In the genomic region with DNA sequence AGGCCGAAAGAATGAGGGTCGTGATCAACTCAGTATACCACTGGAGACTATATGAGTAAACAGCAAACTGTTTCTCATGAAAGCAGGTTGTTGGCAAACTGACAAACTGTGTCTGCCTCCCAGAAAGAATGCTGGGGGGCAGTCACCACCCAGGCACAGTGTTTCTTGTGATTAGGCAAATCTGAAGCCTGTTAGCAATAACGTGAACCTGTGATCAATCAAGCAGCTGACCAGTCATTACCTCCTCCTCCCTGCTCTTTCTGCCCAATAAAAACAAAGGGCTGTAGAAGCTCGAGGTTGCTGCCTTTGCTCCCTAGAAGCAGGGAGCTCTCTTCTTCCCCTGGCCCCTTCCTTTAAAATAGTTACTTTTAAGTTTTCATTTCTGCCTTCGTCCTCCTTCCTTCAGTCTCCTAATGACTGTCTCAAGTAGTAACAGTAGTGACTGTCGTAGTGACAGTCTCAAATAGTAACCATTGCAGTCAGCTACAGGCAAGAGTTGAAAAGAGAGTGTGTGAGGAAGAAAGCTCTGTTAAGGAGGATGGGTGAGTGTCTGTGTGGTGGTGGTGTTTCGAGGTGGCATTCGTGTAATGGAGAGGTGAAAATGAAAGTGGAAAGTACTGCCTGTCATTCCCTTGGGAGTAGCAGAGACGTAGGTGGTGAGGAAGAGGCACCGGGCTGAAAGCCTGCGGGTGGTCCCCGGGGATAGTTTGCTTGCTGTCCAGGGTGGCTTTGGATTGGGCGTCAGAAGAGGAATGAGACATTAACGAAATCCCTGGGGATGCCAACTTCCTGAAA, we compare ENCODE assay signal across 8 cellular contexts. TPM values are rescaled to one million over a fixed set of nuclear protein-coding genes. Genes with fewer than 3 reads are reported as not detected.
DNase-seq lines count a peak whose midpoint lies in the region; ATAC-seq, FAIRE-seq and TF ChIP-seq lines count a peak whose summit lies in the region.

No MANE protein-coding gene starts in this region.

- no peak overlapping the region for H3K27ac ChIP-seq in endothelial cell of umbilical vein (ENCODE audit: insufficient read depth, low read depth, low read length)
- H3K27ac ChIP-seq in small intestine (ENCODE audit: low read depth in 1 of 2, low read length in 1 of 2), result no peak overlapping the region

- H3K4me2 ChIP-seq in endothelial cell of umbilical vein (ENCODE audit: insufficient read depth, low read length), result peak overlapping the region; percentile 42

- intact Hi-C loops in endothelial cell of umbilical vein (cut with micrococcal nuclease), result no loop called here

- H3K4me3 ChIP-seq in BE2C (ENCODE audit: low read depth, low read length), result peak overlapping the region; percentile 64
- peak overlapping the region in 1 of 3 experiments; percentile 56 for H3K4me3 ChIP-seq in endothelial cell of umbilical vein (replicated peaks in 1 of 3; ENCODE audit: insufficient read depth in 1 of 3, low read depth in 1 of 3, low read length in 3 of 3)
- H3K4me3 ChIP-seq in small intestine (ENCODE audit: low read depth in 1 of 2, low read length in 2 of 2), result peak overlapping the region in 1 of 2 donors; percentile 40

- FAIRE-seq in endothelial cell of umbilical vein (lab: Jason Lieb, UNC) (no peak), small intestine (lab: Jason Lieb, UNC) (no peak)

- peak; percentile 37 for ATAC-seq in GM19468 (IDR thresholded peaks at IDR 0.05; ENCODE audit: extremely low read depth, unreplicated experiment)
- peak; percentile 50 for ATAC-seq in HG03521 (IDR thresholded peaks at IDR 0.05; ENCODE audit: unreplicated experiment)

- H3K4me1 ChIP-seq in BE2C (peaks cover 12% of the 10 kb centered on the region), endothelial cell of umbilical vein (ENCODE audit: control insufficient read depth, extremely low read depth, insufficient read depth, low read length) (no peaks in the 10 kb centered on the region), small intestine (ENCODE audit: control insufficient read depth in 2 of 2, insufficient read depth in 1 of 2, low read depth in 1 of 2, low read length in 1 of 2) (no peaks in the 10 kb centered on the region)

- H3K27me3 ChIP-seq in BE2C (no peaks in the 10 kb centered on the region), endothelial cell of umbilical vein (ENCODE audit: control insufficient read depth in 2 of 2, insufficient read depth in 2 of 2, low read length in 2 of 2) (no peaks in the 10 kb centered on the region), small intestine (ENCODE audit: control insufficient read depth in 2 of 2, insufficient read depth in 2 of 2, low read length in 2 of 2) (no peaks in the 10 kb centered on the region)

- no peak for TF ChIP-seq POLR2A in endothelial cell of umbilical vein (IDR thresholded peaks at IDR 0.05; ENCODE audit: low read depth, low read length)

- peak overlapping the region; percentile 94 for H2AFZ ChIP-seq in endothelial cell of umbilical vein (ENCODE audit: low read depth, low read length)

- DNase-seq in BE2C (peak; percentile 55), endothelial cell of umbilical vein (ENCODE audit: low read depth, low spot score) (peak; percentile 19), small intestine (peak; percentile 45), DMS114 treated with DMSO at 0.1 percent for 48 hours (lab: John Stamatoyannopoulos, UW; ENCODE audit: unreplicated experiment) (no peak), SIG-M5 treated with dmso at 0.1 percent for 504 hours (lab: John Stamatoyannopoulos, UW; ENCODE audit: unreplicated experiment) (no peak), AG08396 (ENCODE audit: low spot score) (no peak)

- H3K36me3 ChIP-seq in BE2C (no peaks in the 10 kb centered on the region), endothelial cell of umbilical vein (ENCODE audit: control insufficient read depth in 2 of 2, extremely low read depth in 1 of 2, insufficient read depth in 2 of 2, low read length in 2 of 2) (no peaks in the 10 kb centered on the region), small intestine (ENCODE audit: control insufficient read depth in 2 of 2, insufficient read depth in 2 of 2, low read length in 2 of 2) (no peaks in the 10 kb centered on the region)

- H3K9me1 ChIP-seq in endothelial cell of umbilical vein (replicated peaks; ENCODE audit: control insufficient read depth, extremely low read depth, insufficient read depth, low read length), result no peaks in the 10 kb centered on the region

- 16 to 36% (median 34%) methylated on average over 14 of the region's 14 CpGs for WGBS in small intestine, 3 donors

- H3K79me2 ChIP-seq in endothelial cell of umbilical vein (ENCODE audit: control insufficient read depth, insufficient read depth, low read length), result no peaks in the 10 kb centered on the region

- H4K20me1 ChIP-seq in endothelial cell of umbilical vein (replicated peaks; ENCODE audit: control insufficient read depth, extremely low read depth, insufficient read depth, low read length), result no peaks in the 10 kb centered on the region

- no peak for TF ChIP-seq CTCF in BE2C (IDR thresholded peaks at IDR 0.05; ENCODE audit: low read depth, low read length)
- no peak for TF ChIP-seq CTCF in endothelial cell of umbilical vein (IDR thresholded peaks at IDR 0.05; ENCODE audit: extremely low read depth in 1 of 2, insufficient read depth in 1 of 2, low read depth in 1 of 2, low read length in 2 of 2)

- H3K9ac ChIP-seq in endothelial cell of umbilical vein (replicated peaks; ENCODE audit: extremely low read depth, insufficient read depth, low read length), result no peak overlapping the region

- CTCF ChIA-PET in endothelial cell of umbilical vein (lab: Charles Lee), result interaction anchor here (0.7 to 1.2 kb wide), 2 partner anchors 18 to 78 kb away, joined by 3 to 5 read pairs; no protein-coding TSS in a partner anchor

- H3K9me3 ChIP-seq in BE2C, result no peaks in the 10 kb centered on the region
- H3K9me3 ChIP-seq in endothelial cell of umbilical vein (replicated peaks; ENCODE audit: control insufficient read depth, insufficient read depth, low read length), result no peaks in the 10 kb centered on the region
- no peaks in the 10 kb centered on the region for H3K9me3 ChIP-seq in small intestine (ENCODE audit: control insufficient read depth, low read depth)

- POLR2A ChIA-PET in endothelial cell of umbilical vein (lab: Charles Lee), result interaction anchor here (1.7 kb wide), 1 partner anchor 31 kb away, joined by 4 read pairs; no protein-coding TSS in a partner anchor

- no TSS peak for BruUV-seq in endothelial cell of umbilical vein (replicated peaks; lab: Mats Ljungman, UMichigan)

- dilution Hi-C loops in endothelial cell of umbilical vein (cut with MboI; ENCODE audit: extremely low pct_ligation_motif_present, low sequenced_read_pairs), result no loop called here

TF ChIP-seq in endothelial cell of umbilical vein, 7 proteins besides CTCF, POLR2A, EP300 and RAD21:
- TF ChIP-seq MYC (IDR thresholded peaks at IDR 0.05; ENCODE audit: low read depth, low read length), result no peak
- no peak for TF ChIP-seq EZH2 (IDR thresholded peaks at IDR 0.05; ENCODE audit: borderline replicate concordance, low read depth, low read length, severe bottlenecking)
- TF ChIP-seq, protein P1, sequence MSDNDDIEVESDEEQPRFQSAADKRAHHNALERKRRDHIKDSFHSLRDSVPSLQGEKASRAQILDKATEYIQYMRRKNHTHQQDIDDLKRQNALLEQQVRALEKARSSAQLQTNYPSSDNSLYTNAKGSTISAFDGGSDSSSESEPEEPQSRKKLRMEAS (IDR thresholded peaks at IDR 0.05; ENCODE audit: insufficient read depth, insufficient read length), result no peak
- TF ChIP-seq JUN (IDR thresholded peaks at IDR 0.05; ENCODE audit: borderline replicate concordance, insufficient read depth, insufficient read length, low read depth), result no peak
- no peak for TF ChIP-seq GATA2 (IDR thresholded peaks at IDR 0.05; ENCODE audit: insufficient read depth, insufficient read length, low read depth, low read length)
- TF ChIP-seq POLR2AphosphoS5 (IDR thresholded peaks at IDR 0.05; ENCODE audit: insufficient read depth, low read depth, low read length), result no peak
- TF ChIP-seq FOS (IDR thresholded peaks at IDR 0.05; ENCODE audit: borderline replicate concordance, insufficient read depth, low read length), result no peak
TF ChIP-seq in endothelial cell of umbilical vein: peak in this region for 0.

RNA-seq across cellular contexts. Expression of a gene that starts 14.5 kb away (rescaled TPM):
- 10.9 TPM for polyA plus RNA-seq in BE2C (2012; ENCODE audit: insufficient read depth, insufficient read length, low read depth)
- total RNA-seq in endothelial cell of umbilical vein, result 2.4 TPM in 2 replicates
- polyA plus RNA-seq in endothelial cell of umbilical vein (4.3 TPM in 2 replicates), small intestine (1 to 10 TPM in 1 of 3 donors, under 1 TPM in 2; 0.27 to 2.4 (median 0.45) TPM)
- polyA plus RNA-seq in endothelial cell of umbilical vein (2011; cell fraction: cytosol; rRNA removed), result 2.0 and 2.6 TPM in 2 replicates
- 2.9 and 3.3 TPM in 2 replicates for polyA plus RNA-seq in endothelial cell of umbilical vein (2011; cell fraction: nucleus; rRNA removed)
- polyA plus RNA-seq in endothelial cell of umbilical vein (2012), result 1.0 and 1.2 TPM in 2 replicates
- 4.6 and 5.0 TPM in 2 replicates for polyA minus RNA-seq in endothelial cell of umbilical vein
- not detected for polyA minus RNA-seq in endothelial cell of umbilical vein (2011; cell fraction: cytosol; rRNA and poly(A)+ RNA removed)
- polyA minus RNA-seq in endothelial cell of umbilical vein (2011; cell fraction: nucleus; rRNA and poly(A)+ RNA removed), result 9.8 and 11.1 TPM in 2 replicates

Comparison
In these comparisons a context has a peak if more than half of its experiments do, and no peak if none do; other contexts are left out.
1. DNase-seq: peak in BE2C (single experiment), endothelial cell of umbilical vein (single experiment) and small intestine (single experiment); none in DMS114 treated with DMSO at 0.1 percent for 48 hours (single experiment), SIG-M5 treated with dmso at 0.1 percent for 504 hours (single experiment) and AG08396 (single experiment).